Comparison of ENCODE assay signal across 21 cellular contexts in genomic region chr3:19420159-19420558, GRCh38.
A peak's percentile ranks its signal among the peaks of the same experiment; 100 is the strongest.
DNase-seq lines count a peak whose midpoint lies in the region; ATAC-seq and TF ChIP-seq lines count a peak whose summit lies in the region.
"Had no signal": no experiment of that assay in that cellular context is flagged by ENCODE, and none has a peak within 500 bp of the region (broad histone marks: within the 10 kb centered on the region; RNA-seq: fewer than 3 reads in every experiment).

No MANE protein-coding gene starts in this region.

- H3K27me3 Mint-ChIP-seq in type B pancreatic cell: no peaks in the 10 kb centered on the region
- H3K27me3 Mint-ChIP-seq: B cell; CD4-positive, CD25-positive, alpha-beta regulatory T cell had no signal

- peak overlapping the region; percentile 64 to 77 for H3K27ac ChIP-seq in thoracic aorta
- H3K27ac ChIP-seq: 22Rv1, BLaER1, C4-2B had no signal

- no peaks in the 10 kb centered on the region for H3K36me3 Mint-ChIP-seq in type B pancreatic cell
- H3K36me3 Mint-ChIP-seq: CD4-positive, CD25-positive, alpha-beta regulatory T cell; CD8-positive, alpha-beta T cell had no signal

- no peaks in the 10 kb centered on the region for H3K36me3 ChIP-seq in thoracic aorta
- H3K36me3 ChIP-seq: BLaER1, HAP-1 had no signal

- H3K27ac Mint-ChIP-seq in type B pancreatic cell: no peak overlapping the region
- H3K27ac Mint-ChIP-seq: B cell; CD4-positive, CD25-positive, alpha-beta regulatory T cell; CD8-positive, alpha-beta T cell; HFFc6 had no signal

- ATAC-seq in thoracic aorta (ENCODE audit: insufficient number of reproducible peaks, low FRiP score, low read depth) (peak; percentile 78), GM18505 (IDR thresholded peaks at IDR 0.05; ENCODE audit: unreplicated experiment) (no peak)
- ATAC-seq: CD8-positive, alpha-beta T cell had no signal

- peak overlapping the region; percentile 37 for H3K4me3 ChIP-seq in thoracic aorta
- H3K4me3 ChIP-seq: BLaER1, HAP-1 had no signal

- H3K9me3 Mint-ChIP-seq in type B pancreatic cell: no peaks in the 10 kb centered on the region
- H3K9me3 Mint-ChIP-seq: CD8-positive, alpha-beta T cell had no signal

- no peak overlapping the region for H3K4me3 Mint-ChIP-seq in type B pancreatic cell
- H3K4me3 Mint-ChIP-seq: B cell; CD4-positive, CD25-positive, alpha-beta regulatory T cell; CD8-positive, alpha-beta T cell; HFFc6 had no signal

- TF ChIP-seq POLR2A in GM18505 (IDR thresholded peaks at IDR 0.05; ENCODE audit: borderline replicate concordance, extremely low read depth, insufficient read depth, insufficient read length): no peak

- H3K9me3 ChIP-seq in thoracic aorta: no peaks in the 10 kb centered on the region
- H3K9me3 ChIP-seq: BLaER1, Caco-2, HAP-1 had no signal

- no peak for TF ChIP-seq CTCF in thoracic aorta (IDR thresholded peaks at IDR 0.05)
- TF ChIP-seq CTCF in type B pancreatic cell (conservative IDR thresholded peaks at IDR 0.05): no peak

- no peaks in the 10 kb centered on the region for H3K4me1 Mint-ChIP-seq in type B pancreatic cell (ENCODE audit: unreplicated experiment)
- H3K4me1 Mint-ChIP-seq: CD4-positive, CD25-positive, alpha-beta regulatory T cell had no signal

- peaks cover 9 to 15% of the 10 kb centered on the region in 2 donors for H3K4me1 ChIP-seq in thoracic aorta (ENCODE audit: control insufficient read depth in 1 of 2, low read depth in 2 of 2)
- H3K4me1 ChIP-seq: BLaER1, Caco-2, HAP-1 had no signal

- DNase-seq in NCI-H82 (lab: John Stamatoyannopoulos, UW): peak; percentile 9
- no peak for DNase-seq in NCI-H82 treated with DMSO at 0.1 percent for 48 hours (lab: John Stamatoyannopoulos, UW; ENCODE audit: unreplicated experiment)
- DNase-seq in cerebellum (ENCODE audit: low spot score): peak; percentile 22
- no peak for DNase-seq in thoracic aorta (ENCODE audit: low spot score)
- DNase-seq in superior temporal gyrus (ENCODE audit: extremely low spot score): no peak
- no peak for DNase-seq in type B pancreatic cell (ENCODE audit: extremely low spot score, unreplicated experiment)
- DNase-seq in amygdala (lab: John Stamatoyannopoulos, UW): no peak
- DNase-seq: Caco-2; CD4-positive, CD25-positive, alpha-beta regulatory T cell; CD8-positive, alpha-beta T cell; DMS153; DND-41; GDM1; GOT3; HFFc6 had no signal

- H3K27me3 ChIP-seq in thoracic aorta (replicated peaks; ENCODE audit: insufficient read depth): no peaks in the 10 kb centered on the region
- H3K27me3 ChIP-seq: BLaER1 had no signal

Comparison
In these comparisons a context has a peak if more than half of its experiments do, and no peak if none do; other contexts are left out.
1. DNase-seq: peak in NCI-H82 (single experiment) and cerebellum (single experiment); none in NCI-H82 treated with DMSO at 0.1 percent for 48 hours (single experiment), thoracic aorta (single experiment), superior temporal gyrus (single experiment), type B pancreatic cell (single experiment) and amygdala (0 of 56).